21 cellular contexts compared by ENCODE assay signal in genomic region chr2:100041385-100041784, GRCh38.
DNase-seq lines count a peak whose midpoint lies in the region; ATAC-seq, FAIRE-seq and TF ChIP-seq lines count a peak whose summit lies in the region.
"Had no signal": no experiment of that assay in that cellular context is flagged by ENCODE, and none has a peak within 500 bp of the region (broad histone marks: within the 10 kb centered on the region; RNA-seq: fewer than 3 reads in every experiment).

No MANE protein-coding gene starts in this region.

- POLR2A ChIA-PET in K562 (lab: Yijun Ruan, JAX): interaction anchor here (0.6 kb wide), 1 partner anchor 153 kb away, joined by 3 read pairs; no protein-coding TSS in a partner anchor

- no peak for TF ChIP-seq POLR2A in K562 (conservative IDR thresholded peaks at IDR 0.05)
- no peak for TF ChIP-seq POLR2A in uterus (IDR thresholded peaks at IDR 0.05)

- H3K27me3 ChIP-seq in K562 (ENCODE audit: control insufficient read depth in 2 of 2, insufficient read depth in 2 of 2, low read length in 2 of 2) (peaks cover 5 to 24% of the 10 kb centered on the region in 2 experiments; a peak in 4 of 5 replicates), uterus (no peaks in the 10 kb centered on the region), right cardiac atrium (ENCODE audit: control insufficient read depth, insufficient read depth) (no peaks in the 10 kb centered on the region)
- H3K27me3 ChIP-seq: BE2C had no signal

- no peak overlapping the region for H3K4me3 ChIP-seq in K562
- no peak overlapping the region for H3K4me3 ChIP-seq in uterus
- H3K4me3 ChIP-seq in right cardiac atrium (ENCODE audit: low read length): no peak overlapping the region
- H3K4me3 ChIP-seq: GM23248, HAP-1 had no signal

- peak overlapping the region; percentile 13 for H3K27ac Mint-ChIP-seq in stimulated activated memory B cell treated with anti-CD40 and anti-IgM and Interleukin-4, amounts not matched to agents 10 μg/mL and 1 μg/mL and 100 μg/mL, for 72 hours
- H3K27ac Mint-ChIP-seq: CD4-positive, CD25-positive, alpha-beta regulatory T cell had no signal

- no TSS peak for BruUV-seq in K562 (replicated peaks; lab: Mats Ljungman, UMichigan)

- intact Hi-C loops in K562 (cut with micrococcal nuclease): no loop called here
- intact Hi-C loops in uterus (cut with DNase I; ENCODE audit: low total_unique reads): no loop called here
- intact Hi-C loops in right cardiac atrium (cut with DNase I): no loop called here

- H3K36me3 Mint-ChIP-seq in stimulated activated memory B cell treated with anti-CD40 and anti-IgM and Interleukin-4, amounts not matched to agents 10 μg/mL and 1 μg/mL and 100 μg/mL, for 72 hours: peaks cover 28% of the 10 kb centered on the region
- H3K36me3 Mint-ChIP-seq: CD8-positive, alpha-beta memory T cell had no signal

- no peak for DNase-seq in K562 (ENCODE audit: extremely low read depth in 1 of 4, low spot score in 3 of 4)
- peak; percentile 5 for DNase-seq in midbrain (lab: John Stamatoyannopoulos, UW)
- no peak for DNase-seq in uterus
- no peak for DNase-seq in HUDEP-2 (lab: John Stamatoyannopoulos, UW; ENCODE audit: unreplicated experiment in 76 of 76)
- no peak for DNase-seq in right cardiac atrium
- no peak for DNase-seq in hepatic stellate cell (ENCODE audit: low spot score)
- DNase-seq: ACHN; BE2C; CD4-positive, CD25-positive, alpha-beta regulatory T cell; CD8-positive, alpha-beta memory T cell; COR-L47; DMS 273 treated with DMSO at 0.1 percent for 48 hours; DMS53; DND-41; EL; GM23248; IMR-90 had no signal

- no peak overlapping the region for H3K9ac ChIP-seq in K562 (ENCODE audit: insufficient read depth in 1 of 2, low read depth in 2 of 2, low read length in 2 of 2)
- H3K9ac ChIP-seq: GM23248 had no signal

- H3K9me3 Mint-ChIP-seq in stimulated activated memory B cell treated with anti-CD40 and anti-IgM and Interleukin-4, amounts not matched to agents 10 μg/mL and 1 μg/mL and 100 μg/mL, for 72 hours: no peaks in the 10 kb centered on the region
- H3K9me3 Mint-ChIP-seq: CD4-positive, CD25-positive, alpha-beta regulatory T cell; CD8-positive, alpha-beta memory T cell had no signal

- TF ChIP-seq EP300 in K562 (IDR thresholded peaks at IDR 0.05; ENCODE audit: low read length): no peak

- H3K9me3 ChIP-seq in K562 (replicated peaks; ENCODE audit: control insufficient read depth, insufficient read depth, low read depth, low read length): no peaks in the 10 kb centered on the region
- no peaks in the 10 kb centered on the region for H3K9me3 ChIP-seq in uterus
- H3K9me3 ChIP-seq in right cardiac atrium (ENCODE audit: control insufficient read depth, low read length): no peaks in the 10 kb centered on the region
- H3K9me3 ChIP-seq: BE2C, HAP-1 had no signal

- H3K4me3 Mint-ChIP-seq in stimulated activated memory B cell treated with anti-CD40 and anti-IgM and Interleukin-4, amounts not matched to agents 10 μg/mL and 1 μg/mL and 100 μg/mL, for 72 hours: no peak overlapping the region
- H3K4me3 Mint-ChIP-seq: CD4-positive, CD25-positive, alpha-beta regulatory T cell; CD8-positive, alpha-beta memory T cell had no signal

- no peaks in the 10 kb centered on the region for H3K79me2 ChIP-seq in K562 (ENCODE audit: control insufficient read depth, insufficient read depth, low read length)

- H3K4me1 ChIP-seq in K562 (replicated peaks in 1 of 2; ENCODE audit: control insufficient read depth in 2 of 2, insufficient read depth in 2 of 2, low read length in 2 of 2): no peaks in the 10 kb centered on the region
- no peaks in the 10 kb centered on the region for H3K4me1 ChIP-seq in uterus
- H3K4me1 ChIP-seq in right cardiac atrium (ENCODE audit: control insufficient read depth, insufficient read depth, low read length): no peaks in the 10 kb centered on the region
- H3K4me1 ChIP-seq: BE2C, HAP-1 had no signal

- no peaks in the 10 kb centered on the region for H3K9me1 ChIP-seq in K562 (ENCODE audit: control insufficient read depth, insufficient read depth, low read length)

- TF ChIP-seq CTCF in 22Rv1 (IDR thresholded peaks at IDR 0.05): no peak
- TF ChIP-seq CTCF in K562 (IDR thresholded peaks at IDR 0.05 in 2 of 3, conservative IDR thresholded peaks at IDR 0.05 in 1 of 3; ENCODE audit: insufficient read depth in 2 of 3, low read depth in 1 of 3, low read length in 3 of 3): no peak
- no peak for TF ChIP-seq CTCF in uterus (IDR thresholded peaks at IDR 0.05)

- 0% methylated on average over 4 of the region's 4 CpGs for WGBS in K562 (ENCODE audit: insufficient coverage, low coverage, missing lambda C conversion rate)
- 85% methylated on average over 4 of the region's 4 CpGs for WGBS in right cardiac atrium

- H3K4me2 ChIP-seq in K562 (ENCODE audit: insufficient read depth, low read length): no peak overlapping the region

- no peaks in the 10 kb centered on the region for H3K36me3 ChIP-seq in K562 (ENCODE audit: control insufficient read depth, insufficient read depth, low read length)
- H3K36me3 ChIP-seq in uterus: no peaks in the 10 kb centered on the region
- H3K36me3 ChIP-seq: BE2C, HAP-1 had no signal

- CTCF ChIA-PET in K562 (lab: Yijun Ruan, JAX; ENCODE audit: low intra/inter-chr PET ratio): no interaction called here

- H2AFZ ChIP-seq in K562 (ENCODE audit: low read depth, low read length): no peak overlapping the region
- H2AFZ ChIP-seq: GM23248 had no signal

- no peak for FAIRE-seq in K562 (lab: Jason Lieb, UNC)
- FAIRE-seq: GM12891 had no signal

- no peak for TF ChIP-seq RAD21 in K562 (CRISPR knock-in tag; conservative IDR thresholded peaks at IDR 0.05 in 1 of 2, IDR thresholded peaks at IDR 0.05 in 1 of 2)

- in situ Hi-C loops in K562 (cut with MboI): no loop called here

- ATAC-seq in K562 (no peak), right cardiac atrium (no peak)
- no peak for ATAC-seq in stimulated activated memory B cell treated with anti-CD40 and anti-IgM and Interleukin-4, amounts not matched to agents 10 μg/mL and 1 μg/mL and 100 μg/mL, for 72 hours

- H3K27ac ChIP-seq in 22Rv1: peak overlapping the region; percentile 99
- H3K27ac ChIP-seq in K562 (ENCODE audit: extremely low read depth, low read depth, low read length): no peak overlapping the region
- no peak overlapping the region for H3K27ac ChIP-seq in uterus
- no peak overlapping the region for H3K27ac ChIP-seq in right cardiac atrium (ENCODE audit: low read length)
- H3K27ac ChIP-seq: GM23248 had no signal

- no peaks in the 10 kb centered on the region for H3K27me3 Mint-ChIP-seq in stimulated activated memory B cell treated with anti-CD40 and anti-IgM and Interleukin-4, amounts not matched to agents 10 μg/mL and 1 μg/mL and 100 μg/mL, for 72 hours
- H3K27me3 Mint-ChIP-seq: CD4-positive, CD25-positive, alpha-beta regulatory T cell had no signal

- H4K20me1 ChIP-seq in K562 (replicated peaks; ENCODE audit: control insufficient read depth, insufficient read depth, low read length): no peaks in the 10 kb centered on the region

- peaks cover 44% of the 10 kb centered on the region for H3K4me1 Mint-ChIP-seq in stimulated activated memory B cell treated with anti-CD40 and anti-IgM and Interleukin-4, amounts not matched to agents 10 μg/mL and 1 μg/mL and 100 μg/mL, for 72 hours
- H3K4me1 Mint-ChIP-seq: CD8-positive, alpha-beta memory T cell had no signal

TF ChIP-seq in K562, 482 proteins besides CTCF, POLR2A, EP300 and RAD21:
- TF ChIP-seq ZNF316 (IDR thresholded peaks at IDR 0.05) (peak; percentile 39; the same call in 1 of the 2 replicates), HIVEP1 (CRISPR knock-in tag; IDR thresholded peaks at IDR 0.05) (no peak), MAFF (IDR thresholded peaks at IDR 0.05; ENCODE audit: low read length) (peak; percentile 36), C11orf30 (IDR thresholded peaks at IDR 0.05; ENCODE audit: low read depth) (peak; percentile 22; the same call in 1 of the 2 replicates)
